ENCODE assay signal across 23 cellular contexts in genomic region chr17:49932131-49932723, GRCh38. TPM values are rescaled to one million over a fixed set of nuclear protein-coding genes. Genes with fewer than 3 reads are reported as not detected.
"Had no signal": no experiment of that assay in that cellular context is flagged by ENCODE, and none has a peak within 500 bp of the region (broad histone marks: within the 10 kb centered on the region; RNA-seq: fewer than 3 reads in every experiment).

No MANE protein-coding gene starts in this region.

- H3K36me3 ChIP-seq: ascending aorta, breast epithelium, left ventricle myocardium inferior, right atrium auricular region, thyroid gland had no signal

- H3K9me3 ChIP-seq: ascending aorta, breast epithelium, left ventricle myocardium inferior, right atrium auricular region, thyroid gland had no signal

- DNase-seq: activated CD4-positive, alpha-beta T cell treated with anti-CD3 and anti-CD28 coated beads, Interleukin-2, amount 10 ng/mL, durations not matched to agents 24 days and 14 days; activated CD8-positive, alpha-beta T cell treated with anti-CD3 and anti-CD28 coated beads for 36 hours; activated naive CD4-positive, alpha-beta T cell treated with anti-CD3 and anti-CD28 coated beads, Interleukin-2, amount 10 ng/mL, durations not matched to agents 7 days and 5 days; activated T-cell treated with anti-CD3 and anti-CD28 coated beads, Interleukin-2, amount 50 U/mL, for 24 hours; foreskin keratinocyte; head of caudate nucleus; left ventricle myocardium inferior; mammary epithelial cell; midbrain; nucleus accumbens; stimulated activated CD4-positive, alpha-beta T cell treated with anti-CD3 and anti-CD28 coated beads, Interleukin-12 subunit alpha, Interleukin-12 subunit beta, amount 100 ng/mL, for 4 hours; stimulated activated CD4-positive, alpha-beta T cell treated with anti-CD3 and anti-CD28 coated beads, Interleukin-1b, Interleukin-23, amount 100 ng/mL, for 48 hours; stimulated activated CD8-positive, alpha-beta memory T cell treated with anti-CD3 and anti-CD28 coated beads, Interleukin-4, amount 100 ng/mL, for 48 hours; stimulated activated naive CD4-positive, alpha-beta T cell; thyroid gland had no signal

- H3K27ac ChIP-seq: ascending aorta, breast epithelium, coronary artery, foreskin keratinocyte, left ventricle myocardium inferior, right atrium auricular region, thyroid gland had no signal

- H3K27me3 ChIP-seq: ascending aorta, right atrium auricular region, thyroid gland had no signal

- H3K4me3 ChIP-seq: ascending aorta, breast epithelium, coronary artery, left ventricle myocardium inferior, right atrium auricular region, thyroid gland had no signal

- ATAC-seq: activated CD8-positive, alpha-beta T cell treated with anti-CD3 and anti-CD28 coated beads for 36 hours; foreskin keratinocyte had no signal

- H3K4me1 ChIP-seq: ascending aorta, breast epithelium, foreskin keratinocyte had no signal

RNA-seq across cellular contexts. Expression of gene DLX4, which starts 36.8 kb away (rescaled TPM):
- total RNA-seq: activated T-helper 2 cell treated with anti-CD3 and anti-CD28 coated beads, Interferon-gamma antibody, Interleukin-2, Interleukin-4, amounts not matched to agents 10 μg/mL and 5 μg/mL and 100 μg/mL, durations not matched to agents 14 hours and 24 hours and 36 hours; ascending aorta; epithelial cell of proximal tubule; fibroblast of lung; left ventricle myocardium inferior; urinary bladder had no signal
- polyA plus RNA-seq: fibroblast of lung had no signal
